8 cellular contexts compared by ENCODE assay signal in the genomic region with DNA sequence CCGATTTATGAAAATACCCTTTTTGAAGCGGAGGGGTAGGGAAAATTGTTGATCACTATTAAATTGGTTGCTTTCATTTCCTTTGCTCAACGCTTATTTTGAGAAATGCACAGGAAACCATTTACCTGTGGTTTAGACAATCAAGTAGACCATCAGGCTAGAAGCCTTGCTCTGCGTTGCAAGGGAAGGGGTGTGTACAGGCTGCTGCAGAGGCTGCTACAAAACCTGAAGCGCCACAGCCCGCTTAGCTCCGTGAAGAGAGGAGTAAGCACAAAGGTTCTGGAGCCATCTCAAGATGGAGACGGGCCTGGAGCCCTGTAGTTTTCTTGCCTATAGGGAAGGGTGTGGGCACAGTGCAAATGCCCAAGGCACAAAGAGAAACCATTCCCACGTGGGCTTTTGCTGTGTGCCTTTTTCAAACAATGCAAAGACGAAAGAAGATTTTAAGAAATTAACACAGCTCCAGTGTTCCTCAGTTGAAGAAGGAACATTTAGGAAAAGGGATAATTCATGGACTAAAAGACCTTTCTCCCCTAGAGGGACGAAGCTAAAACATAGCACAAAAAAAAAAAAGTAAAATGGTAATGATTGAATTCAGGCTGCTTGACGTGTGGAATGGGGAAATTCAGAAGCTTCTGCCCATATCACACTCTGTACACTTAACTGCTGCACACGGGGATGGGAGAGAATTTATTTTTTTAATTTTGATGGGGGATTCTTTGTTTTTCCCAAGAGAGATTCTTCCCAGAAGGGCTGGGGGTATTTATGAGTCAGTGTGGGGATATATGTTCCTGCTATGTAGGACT. TPM values are rescaled to one million over a fixed set of nuclear protein-coding genes. Genes with fewer than 3 reads are reported as not detected.
DNase-seq lines count a peak whose midpoint lies in the region; ATAC-seq and TF ChIP-seq lines count a peak whose summit lies in the region.

No MANE protein-coding gene starts in this region.

- peaks cover 37% of the 10 kb centered on the region for H3F3A ChIP-seq in smooth muscle cell (ENCODE audit: low read depth)

- H3K4me2 ChIP-seq in BLaER1 (peak overlapping the region; percentile 79), smooth muscle cell (peak overlapping the region; percentile 86), trophoblast cell (ENCODE audit: low read length) (no peak overlapping the region)

- peak overlapping the region; percentile 84 for H3K4me3 ChIP-seq in BLaER1
- peak overlapping the region; percentile 8 for H3K4me3 ChIP-seq in astrocyte of the cerebellum (ENCODE audit: low read depth, low read length)
- H3K4me3 ChIP-seq in iPS-20b (ENCODE audit: low read length), result peak overlapping the region; percentile 97
- H3K4me3 ChIP-seq in smooth muscle cell, result peak overlapping the region; percentile 98
- no peak overlapping the region for H3K4me3 ChIP-seq in trophoblast cell (ENCODE audit: low read depth, low read length)

- ATAC-seq in GM19324 (IDR thresholded peaks at IDR 0.05; ENCODE audit: low FRiP score, unreplicated experiment) (peak; percentile 60), HG03521 (IDR thresholded peaks at IDR 0.05; ENCODE audit: unreplicated experiment) (peak; percentile 45)

- H3K4me1 ChIP-seq in BLaER1 (peaks cover 64% of the 10 kb centered on the region), iPS-20b (ENCODE audit: insufficient read depth, low read length) (peaks cover 5% of the 10 kb centered on the region; the same call in 1 of the 2 replicates), smooth muscle cell (ENCODE audit: low read depth) (peaks cover 34% of the 10 kb centered on the region), trophoblast cell (ENCODE audit: control insufficient read depth in 1 of 2, insufficient read depth in 2 of 2, low read length in 2 of 2) (no peaks in the 10 kb centered on the region)

- H2BK12ac ChIP-seq in trophoblast cell (ENCODE audit: low read length), result no peak overlapping the region

- no peak overlapping the region for H3K23ac ChIP-seq in trophoblast cell (ENCODE audit: low read length)

- TF ChIP-seq CTCF in astrocyte of the cerebellum (IDR thresholded peaks at IDR 0.05; ENCODE audit: low read depth, low read length, missing control alignments), result no peak
- TF ChIP-seq CTCF in smooth muscle cell (IDR thresholded peaks at IDR 0.05; ENCODE audit: borderline replicate concordance, insufficient read depth, poor library complexity, severe bottlenecking), result no peak

- H4K91ac ChIP-seq in trophoblast cell (ENCODE audit: low read depth, low read length), result no peak overlapping the region

- H3K9ac ChIP-seq in BLaER1 (peak overlapping the region; percentile 92), iPS-20b (ENCODE audit: low read depth, low read length) (peak overlapping the region; percentile 100), smooth muscle cell (ENCODE audit: low read depth) (peak overlapping the region; percentile 92), trophoblast cell (ENCODE audit: low read length) (no peak overlapping the region)

- H3K27me3 ChIP-seq in BLaER1 (no peaks in the 10 kb centered on the region), iPS-20b (ENCODE audit: insufficient read depth, low read length) (no peaks in the 10 kb centered on the region), smooth muscle cell (ENCODE audit: low read depth) (no peaks in the 10 kb centered on the region), trophoblast cell (ENCODE audit: insufficient read depth, low read length) (no peaks in the 10 kb centered on the region)

- WGBS in smooth muscle cell (ENCODE audit: low lambda C conversion rate), result 7% methylated on average over 13 of the region's 13 CpGs
- no CpG with 5 or more reads among the region's 13 CpGs for whole genome bisulfite sequencing in trophoblast cell (ENCODE audit: extremely low coverage, insufficient coverage, insufficient read length)

- peak; percentile 73 for DNase-seq in SW480 (ENCODE audit: low spot score)
- DNase-seq in astrocyte of the cerebellum (ENCODE audit: low read depth), result no peak
- DNase-seq in smooth muscle cell (lab: John Stamatoyannopoulos, UW; ENCODE audit: unreplicated experiment), result no peak
- no peak for DNase-seq in trophoblast cell

- H3K27ac ChIP-seq in BLaER1 (peak overlapping the region; percentile 94), iPS-20b (ENCODE audit: low read length) (peak overlapping the region; percentile 30), smooth muscle cell (ENCODE audit: low read depth) (peak overlapping the region; percentile 90), trophoblast cell (ENCODE audit: low read depth, low read length) (no peak overlapping the region)

- no peak overlapping the region for H2AK5ac ChIP-seq in trophoblast cell (ENCODE audit: low read length)

- H4K20me1 ChIP-seq in BLaER1, result peaks cover 27% of the 10 kb centered on the region
- H4K20me1 ChIP-seq in smooth muscle cell (ENCODE audit: low read depth), result peaks cover 31% of the 10 kb centered on the region

- H3K79me2 ChIP-seq in smooth muscle cell (ENCODE audit: low read depth) (peaks cover 36% of the 10 kb centered on the region), trophoblast cell (ENCODE audit: control insufficient read depth, insufficient read depth, low read length, poor library complexity) (peaks cover 14% of the 10 kb centered on the region)

- no peak overlapping the region for H3K14ac ChIP-seq in trophoblast cell (ENCODE audit: low read length)

- peaks cover 16% of the 10 kb centered on the region for H3K79me1 ChIP-seq in trophoblast cell (ENCODE audit: low read length)

- H4K8ac ChIP-seq in trophoblast cell (ENCODE audit: low read depth, low read length), result no peak overlapping the region

- H3K18ac ChIP-seq in trophoblast cell (ENCODE audit: low read length), result no peak overlapping the region

- H2BK5ac ChIP-seq in trophoblast cell (ENCODE audit: low read depth, low read length, poor library complexity), result no peak overlapping the region

- H4K12ac ChIP-seq in trophoblast cell (ENCODE audit: low read depth, low read length), result no peak overlapping the region

- H3K9me3 ChIP-seq in BLaER1, result peaks cover 6% of the 10 kb centered on the region; the same call in 1 of the 2 replicates
- no peaks in the 10 kb centered on the region for H3K9me3 ChIP-seq in iPS-20b (ENCODE audit: insufficient read depth, low read depth, low read length)
- H3K9me3 ChIP-seq in smooth muscle cell (replicated peaks; ENCODE audit: low read depth), result no peaks in the 10 kb centered on the region
- H3K9me3 ChIP-seq in trophoblast cell (ENCODE audit: insufficient read depth, low read depth, low read length), result no peaks in the 10 kb centered on the region

- no peak overlapping the region for H2BK120ac ChIP-seq in trophoblast cell (ENCODE audit: insufficient read depth, low read length, poor library complexity)

- H3K36me3 ChIP-seq in BLaER1 (peaks cover 14% of the 10 kb centered on the region; the same call in 1 of the 2 replicates), iPS-20b (ENCODE audit: insufficient read depth, low read depth, low read length) (peaks cover 24% of the 10 kb centered on the region), smooth muscle cell (ENCODE audit: low read depth) (no peaks in the 10 kb centered on the region), trophoblast cell (ENCODE audit: control insufficient read depth in 1 of 2, insufficient read depth in 2 of 2, low read length in 2 of 2) (no peaks in the 10 kb centered on the region)

- H2AFZ ChIP-seq in smooth muscle cell (ENCODE audit: low read depth) (no peak overlapping the region), trophoblast cell (ENCODE audit: insufficient read depth, low read length, poor library complexity) (no peak overlapping the region)

- H3K4ac ChIP-seq in trophoblast cell (ENCODE audit: low read depth, low read length), result no peak overlapping the region

- in situ Hi-C loops in astrocyte of the cerebellum (cut with HindIII; ENCODE audit: low sequenced_read_pairs), result no loop called here

RNA-seq across cellular contexts. Expression of gene TMSB4X, which starts 3.5 kb away (rescaled TPM):
- total RNA-seq in smooth muscle cell, result 9,386 and 9,721 TPM in 2 replicates
- 11,762 and 12,637 TPM in 2 replicates for polyA plus RNA-seq in smooth muscle cell
- polyA plus RNA-seq in trophoblast cell (2013), result 2,127 and 2,260 TPM in 2 replicates
